Comparison of ENCODE assay signal across 8 cellular contexts in genomic region chr11:35609656-35610055, GRCh38. TPM values are rescaled to one million over a fixed set of nuclear protein-coding genes. Genes with fewer than 3 reads are reported as not detected.
"Had no signal": no experiment of that assay in that cellular context is flagged by ENCODE, and none has a peak within 500 bp of the region (broad histone marks: within the 10 kb centered on the region; RNA-seq: fewer than 3 reads in every experiment).

No MANE protein-coding gene starts in this region.

- H3K4me3 ChIP-seq: K562 had no signal

- H3K4me2 ChIP-seq: KMS-11 had no signal

- FAIRE-seq: HTR-8/SVneo, K562 had no signal

- H3K9ac ChIP-seq: KMS-11 had no signal

- ATAC-seq: K562 had no signal

- H3K27ac ChIP-seq: HL-60, KMS-11 had no signal

- DNase-seq: IMR-90, KBM-7, KG1 had no signal

RNA-seq across cellular contexts. Expression of gene FJX1, which starts 8.6 kb away (rescaled TPM):
- polyA plus RNA-seq: IgD-negative memory B cell had no signal
